ENCODE assay signal across 1 cellular context in the genomic region with DNA sequence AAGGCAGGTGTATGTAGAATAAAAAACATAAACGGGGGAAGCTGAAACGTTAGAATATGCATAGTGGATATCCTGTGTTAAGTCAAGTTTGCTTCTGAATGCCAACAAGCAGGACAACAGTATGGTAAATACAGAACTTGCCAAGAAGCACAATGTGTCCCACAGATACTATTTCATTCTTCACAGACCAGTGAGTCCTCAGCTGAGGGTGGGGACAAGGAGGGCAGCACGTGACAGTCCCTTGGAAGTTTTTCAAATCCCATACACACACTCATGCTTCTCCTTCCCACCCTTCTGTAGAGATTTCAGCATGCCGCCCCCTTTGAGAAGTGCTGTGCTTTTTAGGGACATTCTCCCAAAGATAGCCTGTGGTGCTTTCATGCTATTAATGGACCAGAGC.
A peak's percentile ranks its signal among the peaks of the same experiment; 100 is the strongest.
TF ChIP-seq lines count a peak whose summit lies in the region.

No MANE protein-coding gene starts in this region.

TF ChIP-seq in K562, 482 proteins besides CTCF, POLR2A, EP300 and RAD21 (continued from another document):
- TF ChIP-seq TFAM (CRISPR knock-in tag; conservative IDR thresholded peaks at IDR 0.05): no peak
- TF ChIP-seq MEF2D (tag; conservative IDR thresholded peaks at IDR 0.05; ENCODE audit: low read depth): no peak
- TF ChIP-seq BHLHE40 (IDR thresholded peaks at IDR 0.05; ENCODE audit: low read length): peak; percentile 36; the same call in 1 of the 2 replicates
- TF ChIP-seq, protein P1, sequence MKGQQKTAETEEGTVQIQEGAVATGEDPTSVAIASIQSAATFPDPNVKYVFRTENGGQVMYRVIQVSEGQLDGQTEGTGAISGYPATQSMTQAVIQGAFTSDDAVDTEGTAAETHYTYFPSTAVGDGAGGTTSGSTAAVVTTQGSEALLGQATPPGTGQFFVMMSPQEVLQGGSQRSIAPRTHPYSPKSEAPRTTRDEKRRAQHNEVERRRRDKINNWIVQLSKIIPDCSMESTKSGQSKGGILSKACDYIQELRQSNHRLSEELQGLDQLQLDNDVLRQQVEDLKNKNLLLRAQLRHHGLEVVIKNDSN (CRISPR knock-in tag; IDR thresholded peaks at IDR 0.05): peak; percentile 30; the same call in 1 of the 2 replicates
- TF ChIP-seq SMARCC2 (IDR thresholded peaks at IDR 0.05; ENCODE audit: low read depth): no peak
- no peak for TF ChIP-seq TCF7 (IDR thresholded peaks at IDR 0.05; ENCODE audit: borderline replicate concordance)
